ENCODE assay signal across 8 cellular contexts in genomic region chr13:114065141-114065925, GRCh38.
DNase-seq lines count a peak whose midpoint lies in the region; ATAC-seq and TF ChIP-seq lines count a peak whose summit lies in the region.

No MANE protein-coding gene starts in this region.

- H3K4me3 ChIP-seq in neuronal stem cell (ENCODE audit: low read length in 2 of 2) = peak overlapping the region; percentile 5 to 31
- H3K4me3 ChIP-seq in stomach = peak overlapping the region; percentile 34 to 41 (median 40)

- H3K9me3 ChIP-seq in neuronal stem cell (replicated peaks in 1 of 2; ENCODE audit: control insufficient read depth in 2 of 2, insufficient read depth in 1 of 2, low read depth in 1 of 2, low read length in 2 of 2) (peaks cover 0 to 4% of the 10 kb centered on the region in 2 donors), stomach (no peaks in the 10 kb centered on the region)

- peak overlapping the region; percentile 19 for H3K4me2 ChIP-seq in neuronal stem cell (ENCODE audit: insufficient read depth, low read length, poor library complexity, severe bottlenecking)

- peak overlapping the region; percentile 78 for H3K9ac ChIP-seq in neuronal stem cell (ENCODE audit: low read depth, low read length, poor library complexity)

- H4K8ac ChIP-seq in neuronal stem cell (ENCODE audit: low read depth, low read length) = peak overlapping the region; percentile 83

- H3K27ac ChIP-seq in foreskin keratinocyte = peak overlapping the region; percentile 62
- H3K27ac ChIP-seq in neuronal stem cell (replicated peaks; ENCODE audit: low read length) = peak overlapping the region; percentile 99
- H3K27ac ChIP-seq in stomach = peak overlapping the region; percentile 93 to 99 (median 96)

- H3K18ac ChIP-seq in neuronal stem cell (ENCODE audit: low read length) = peak overlapping the region; percentile 98

- H3K4me1 ChIP-seq in foreskin keratinocyte (peaks cover 8% of the 10 kb centered on the region), neuronal stem cell (ENCODE audit: control insufficient read depth in 2 of 2, insufficient read depth in 1 of 2, low read depth in 1 of 2, low read length in 2 of 2) (peaks cover 28 to 43% of the 10 kb centered on the region in 2 donors), stomach (peaks cover 52 to 83% (median 62%) of the 10 kb centered on the region in 4 donors)

- ATAC-seq in GM18907 (IDR thresholded peaks at IDR 0.05; ENCODE audit: unreplicated experiment) (peak; percentile 47), foreskin keratinocyte (peak; percentile 97)

- H3K14ac ChIP-seq in neuronal stem cell (ENCODE audit: low read length) = peak overlapping the region; percentile 85

- intact Hi-C loops in stomach (cut with DNase I; ENCODE audit: low total_unique reads) = loop anchor here (10.0 kb wide), 1 partner anchor 59 kb away; no protein-coding TSS in a partner anchor

- DNase-seq in A172 (ENCODE audit: low spot score) (peak; percentile 98), HS-5 (ENCODE audit: low read depth) (peak; percentile 83), SIG-M5 treated with dmso at 0.1 percent for 504 hours (lab: John Stamatoyannopoulos, UW; ENCODE audit: unreplicated experiment) (peak; percentile 99), foreskin keratinocyte (peak; percentile 96), neuronal stem cell (ENCODE audit: low spot score) (no peak), stomach (peak; percentile 79)
- peak; percentile 61 for DNase-seq in activated gamma-delta T cell treated with anti-CD3 and anti-CD28 coated beads, Interleukin-2, amount 50 U/mL, for 16 hours (ENCODE audit: low read depth)

- TF ChIP-seq POLR2A in stomach (IDR thresholded peaks at IDR 0.05) = no peak

- peak overlapping the region; percentile 91 for H2BK15ac ChIP-seq in neuronal stem cell (ENCODE audit: low read length)

- H2AK5ac ChIP-seq in neuronal stem cell (ENCODE audit: low read depth, low read length) = peak overlapping the region; percentile 100

- TF ChIP-seq EP300 in stomach (IDR thresholded peaks at IDR 0.05) = peak; percentile 35

- H3K27me3 ChIP-seq in foreskin keratinocyte (no peaks in the 10 kb centered on the region), neuronal stem cell (ENCODE audit: control insufficient read depth in 3 of 3, insufficient read depth in 3 of 3, low read depth in 1 of 3, low read length in 3 of 3) (no peaks in the 10 kb centered on the region), stomach (no peaks in the 10 kb centered on the region)

- H2BK120ac ChIP-seq in neuronal stem cell (ENCODE audit: low read depth, low read length) = peak overlapping the region; percentile 98

- peak overlapping the region; percentile 96 for H2BK5ac ChIP-seq in neuronal stem cell (ENCODE audit: low read length)

- peak overlapping the region; percentile 99 for H4K91ac ChIP-seq in neuronal stem cell (ENCODE audit: low read depth, low read length, poor library complexity)

- H2BK12ac ChIP-seq in neuronal stem cell (ENCODE audit: low read length) = peak overlapping the region; percentile 99

- H3K79me1 ChIP-seq in neuronal stem cell (ENCODE audit: low read depth, low read length) = peaks cover 7% of the 10 kb centered on the region

- H2AFZ ChIP-seq in neuronal stem cell (ENCODE audit: low read length) = peak overlapping the region; percentile 80

- H3K4ac ChIP-seq in neuronal stem cell (ENCODE audit: low read length) = peak overlapping the region; percentile 99

- peak; percentile 54 for TF ChIP-seq CTCF in foreskin keratinocyte (conservative IDR thresholded peaks at IDR 0.05)
- TF ChIP-seq CTCF in stomach (IDR thresholded peaks at IDR 0.05) = no peak

- H3K23ac ChIP-seq in neuronal stem cell (ENCODE audit: low read depth, low read length, poor library complexity) = peak overlapping the region; percentile 45

- H3K36me3 ChIP-seq in neuronal stem cell (replicated peaks in 1 of 2; ENCODE audit: control insufficient read depth in 2 of 2, insufficient read depth in 2 of 2, low read length in 2 of 2) = peaks cover 0 to 8% of the 10 kb centered on the region in 2 donors
- H3K36me3 ChIP-seq in stomach = peaks cover 0 to 3% (median 0%) of the 10 kb centered on the region in 4 donors

- WGBS in neuronal stem cell (ENCODE audit: extremely low coverage in 2 of 2, insufficient read length in 2 of 2, insufficient replicate concordance in 1 of 2), 2 donors = no CpG with 5 or more reads among the region's 25 CpGs
- 7 to 18% (median 16%) methylated on average over 13 to 25 of the region's 25 CpGs for WGBS in stomach, 5 donors
